8 cellular contexts compared by ENCODE assay signal in the genomic region with DNA sequence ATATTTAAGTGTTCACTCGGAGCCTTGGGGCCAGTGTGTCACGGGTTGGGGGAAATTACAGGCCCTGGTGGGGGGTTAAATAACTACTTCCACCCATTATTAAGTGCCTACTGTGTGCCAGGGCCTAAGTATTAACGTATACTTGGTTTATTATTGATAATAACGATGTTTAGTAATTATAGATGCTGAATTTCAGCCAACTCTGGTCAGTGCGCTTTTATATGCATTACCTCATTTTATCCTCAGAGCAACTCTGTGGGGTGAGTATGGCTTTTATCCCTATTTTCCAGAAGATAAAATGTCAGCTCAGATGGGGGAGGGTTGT. TPM values are rescaled to one million over a fixed set of nuclear protein-coding genes. Genes with fewer than 3 reads are reported as not detected.
DNase-seq lines count a peak whose midpoint lies in the region; ATAC-seq and TF ChIP-seq lines count a peak whose summit lies in the region.

No MANE protein-coding gene starts in this region.

- no peak overlapping the region for H2AFZ ChIP-seq in fibroblast of lung (ENCODE audit: low read length)
- H2AFZ ChIP-seq in parathyroid adenoma = peak overlapping the region; percentile 91
- H2AFZ ChIP-seq in Karpas-422 (ENCODE audit: low read length) = no peak overlapping the region

- H3K36me3 ChIP-seq in RWPE2 (ENCODE audit: low read depth) = no peaks in the 10 kb centered on the region
- H3K36me3 ChIP-seq in fibroblast of lung (ENCODE audit: control insufficient read depth, insufficient read depth, low read length) = no peaks in the 10 kb centered on the region
- no peaks in the 10 kb centered on the region for H3K36me3 ChIP-seq in parathyroid adenoma (ENCODE audit: control insufficient read depth, insufficient read depth, low read length)
- H3K36me3 ChIP-seq in Karpas-422 (ENCODE audit: insufficient read depth, low read length) = no peaks in the 10 kb centered on the region

- H3K4me1 ChIP-seq in RWPE2 (ENCODE audit: insufficient read depth, poor library complexity, severe bottlenecking) (peaks cover 5% of the 10 kb centered on the region), fibroblast of lung (ENCODE audit: control insufficient read depth, extremely low read depth, insufficient read depth, low read length) (peaks cover 12% of the 10 kb centered on the region), parathyroid adenoma (peaks cover 19% of the 10 kb centered on the region), Karpas-422 (ENCODE audit: low read length) (peaks cover 10% of the 10 kb centered on the region)

- no peaks in the 10 kb centered on the region for H3K9me3 Mint-ChIP-seq in Calu3 (ENCODE audit: low read depth, unreplicated experiment)

- H4K20me1 ChIP-seq in fibroblast of lung (ENCODE audit: control insufficient read depth, extremely low read depth, insufficient read depth, low read length) = no peaks in the 10 kb centered on the region
- no peaks in the 10 kb centered on the region for H4K20me1 ChIP-seq in Karpas-422 (ENCODE audit: insufficient read depth, low read depth, low read length)

- ATAC-seq in RWPE2 (ENCODE audit: low read depth) = no peak
- ATAC-seq in GM18909 (IDR thresholded peaks at IDR 0.05; ENCODE audit: poor library complexity, unreplicated experiment) = no peak

- no peak for DNase-seq in Calu3
- DNase-seq in RWPE2 (ENCODE audit: low spot score) = no peak
- DNase-seq in fibroblast of lung (ENCODE audit: low read depth in 2 of 2) = no peak
- DNase-seq in Karpas-422 = no peak
- DNase-seq in Ammon's horn (ENCODE audit: low spot score) = no peak
- DNase-seq in activated CD4-positive, alpha-beta T cell treated with anti-CD3 and anti-CD28 coated beads for 4 hours = no peak

- no peaks in the 10 kb centered on the region for H3K9me3 ChIP-seq in RWPE2 (ENCODE audit: severe bottlenecking)
- H3K9me3 ChIP-seq in fibroblast of lung (ENCODE audit: control insufficient read depth, insufficient read depth, low read depth, low read length) = no peaks in the 10 kb centered on the region
- H3K9me3 ChIP-seq in parathyroid adenoma (ENCODE audit: control insufficient read depth, low read length) = no peaks in the 10 kb centered on the region
- H3K9me3 ChIP-seq in Karpas-422 (ENCODE audit: low read length) = no peaks in the 10 kb centered on the region

- H3K27me3 Mint-ChIP-seq in Calu3 (ENCODE audit: unreplicated experiment) = no peaks in the 10 kb centered on the region

- no peak overlapping the region for H3K27ac Mint-ChIP-seq in Calu3 (ENCODE audit: unreplicated experiment)

- H3K27ac ChIP-seq in RWPE2 (ENCODE audit: poor library complexity, severe bottlenecking) (peak overlapping the region; percentile 82), fibroblast of lung (ENCODE audit: insufficient read depth, low read length) (peak overlapping the region; percentile 95), parathyroid adenoma (peak overlapping the region; percentile 92), Karpas-422 (ENCODE audit: low read length) (no peak overlapping the region)

- TF ChIP-seq CTCF in Calu3 (IDR thresholded peaks at IDR 0.05; ENCODE audit: unreplicated experiment) (no peak), RWPE2 (IDR thresholded peaks at IDR 0.05; ENCODE audit: poor library complexity, severe bottlenecking) (no peak), fibroblast of lung (conservative IDR thresholded peaks at IDR 0.05 in 1 of 2, IDR thresholded peaks at IDR 0.05 in 1 of 2; ENCODE audit: low read depth in 1 of 2, low read length in 2 of 2) (no peak), parathyroid adenoma (IDR thresholded peaks at IDR 0.05) (no peak)

- peaks cover 24% of the 10 kb centered on the region for H3K36me3 Mint-ChIP-seq in Calu3 (ENCODE audit: insufficient read depth, unreplicated experiment)

- H3K9ac ChIP-seq in fibroblast of lung (ENCODE audit: insufficient read depth, low read length) (no peak overlapping the region), parathyroid adenoma (no peak overlapping the region), Karpas-422 (ENCODE audit: low read length) (no peak overlapping the region)

- peak overlapping the region; percentile 95 for H3K4me3 Mint-ChIP-seq in Calu3 (ENCODE audit: low read depth, unreplicated experiment)

- BruUV-seq in Calu3 (replicated peaks; lab: Mats Ljungman, UMichigan) = no TSS peak

- no peaks in the 10 kb centered on the region for H3K9me2 ChIP-seq in Karpas-422 (replicated peaks; ENCODE audit: insufficient read depth, low read length)

- CTCF ChIA-PET in Calu3 (lab: Charles Lee) = no interaction called here

- H3K4me3 ChIP-seq in RWPE2 (ENCODE audit: severe bottlenecking) = peak overlapping the region; percentile 86
- peak overlapping the region; percentile 59 to 85 (median 69) for H3K4me3 ChIP-seq in fibroblast of lung (replicated peaks in 1 of 4; ENCODE audit: control extremely low read depth in 1 of 4, insufficient read depth in 1 of 4, low read depth in 3 of 4, low read length in 4 of 4)
- peak overlapping the region; percentile 85 for H3K4me3 ChIP-seq in parathyroid adenoma (ENCODE audit: low read depth, low read length)
- no peak overlapping the region; the same call in 1 of the 2 replicates for H3K4me3 ChIP-seq in Karpas-422 (ENCODE audit: low read length)

- H3K4me2 ChIP-seq in fibroblast of lung (ENCODE audit: extremely low read depth, insufficient read depth, low read length) (peak overlapping the region; percentile 54), parathyroid adenoma (ENCODE audit: low read length) (peak overlapping the region; percentile 93), Karpas-422 (ENCODE audit: low read depth, low read length, poor library complexity, severe bottlenecking) (no peak overlapping the region)

- H3K27me3 ChIP-seq in RWPE2 (ENCODE audit: insufficient read depth, poor library complexity, severe bottlenecking) (no peaks in the 10 kb centered on the region), fibroblast of lung (ENCODE audit: control insufficient read depth, insufficient read depth, low read length) (no peaks in the 10 kb centered on the region), parathyroid adenoma (ENCODE audit: control insufficient read depth, insufficient read depth, low read length) (no peaks in the 10 kb centered on the region), Karpas-422 (ENCODE audit: low read length) (no peaks in the 10 kb centered on the region)

- peaks cover 18% of the 10 kb centered on the region for H3K4me1 Mint-ChIP-seq in Calu3 (ENCODE audit: low read depth, unreplicated experiment)

- H3K79me2 ChIP-seq in fibroblast of lung (ENCODE audit: control insufficient read depth, insufficient read depth, low read length) (peaks cover 38% of the 10 kb centered on the region), parathyroid adenoma (peaks cover 28% of the 10 kb centered on the region), Karpas-422 (ENCODE audit: low read length) (no peaks in the 10 kb centered on the region)

- intact Hi-C loops in Calu3 (cut with micrococcal nuclease; ENCODE audit: unreplicated experiment) = no loop called here

RNA-seq across cellular contexts. Expression of gene RAB11FIP5, which starts 0.8 kb away (rescaled TPM):
- total RNA-seq in Calu3 (2022) (20.2 and 27.1 TPM in 2 replicates), fibroblast of lung (22.3 and 35.0 TPM in 2 replicates)
- polyA plus RNA-seq in fibroblast of lung = 27.7 TPM in 2 replicates
- polyA plus RNA-seq in fibroblast of lung (2012) = 29.7 and 35.4 TPM in 2 replicates
- polyA minus RNA-seq in fibroblast of lung (ENCODE audit: low replicate concordance) = 68.2 and 91.5 TPM in 2 replicates
- total RNA-seq in Karpas-422 (2014; rRNA removed; shearing (Covaris generic); ENCODE audit: low replicate concordance) = 0.14 TPM in 1 of 2 replicates, not detected in the other

RNA-seq across cellular contexts. Expression of gene SFXN5, which starts 42.1 kb away (rescaled TPM):
- 11.3 and 16.4 TPM in 2 replicates for total RNA-seq in Calu3 (2022)
- 10.0 and 13.9 TPM in 2 replicates for total RNA-seq in fibroblast of lung
- 5.8 and 11.0 TPM in 2 replicates for polyA plus RNA-seq in fibroblast of lung
- 5.7 and 11.0 TPM in 2 replicates for polyA plus RNA-seq in fibroblast of lung (2012)
- 14.8 and 24.7 TPM in 2 replicates for polyA minus RNA-seq in fibroblast of lung (ENCODE audit: low replicate concordance)
- 4.2 and 5.1 TPM in 2 replicates for total RNA-seq in Karpas-422 (2014; rRNA removed; shearing (Covaris generic); ENCODE audit: low replicate concordance)

Comparison
In these comparisons a context has a peak if more than half of its experiments do, and no peak if none do; other contexts are left out.
1. RNA of gene RAB11FIP5, which starts 0.8 kb away (total RNA-seq): 22.3 to 35.0 TPM in fibroblast of lung and 20.2 to 27.1 TPM in Calu3; 0.14 TPM in Karpas-422; every median in the first group is over 10 times any median in the second.